In genomic region chr1:145959333-145959732, GRCh38 we compare ENCODE assay signal across 10 cellular contexts. TPM values are rescaled to one million over a fixed set of nuclear protein-coding genes. Genes with fewer than 3 reads are reported as not detected.
DNase-seq lines count a peak whose midpoint lies in the region; ATAC-seq and TF ChIP-seq lines count a peak whose summit lies in the region.
"Had no signal": no experiment of that assay in that cellular context is flagged by ENCODE, and none has a peak within 500 bp of the region (broad histone marks: within the 10 kb centered on the region; RNA-seq: fewer than 3 reads in every experiment).

No MANE protein-coding gene starts in this region.

- CTCF ChIA-PET in CD4-positive, alpha-beta T cell (lab: Charles Lee): interaction anchor here (2.1 kb wide), 1 partner anchor 17 kb away, joined by 11 read pairs; no protein-coding TSS in a partner anchor

- H3K27ac ChIP-seq in CD4-positive, alpha-beta T cell (ENCODE audit: low read depth, low read length): peak overlapping the region; percentile 11
- peak overlapping the region; percentile 96 to 97 for H3K27ac ChIP-seq in ascending aorta
- no peak overlapping the region for H3K27ac ChIP-seq in brain microvascular endothelial cell

- H3K4me3 ChIP-seq in ascending aorta: no peak overlapping the region
- no peak overlapping the region for H3K4me3 ChIP-seq in brain microvascular endothelial cell (ENCODE audit: low read depth, low read length)

- no peak for DNase-seq in CD4-positive, alpha-beta T cell
- DNase-seq in HFFc6: no peak
- no peak for DNase-seq in ascending aorta (ENCODE audit: low spot score in 2 of 2)
- DNase-seq in neural crest cell (ENCODE audit: low read depth, low spot score): no peak
- no peak for DNase-seq in NCI-H1694 treated with DMSO at 0.1 percent for 48 hours (lab: John Stamatoyannopoulos, UW)
- no peak for DNase-seq in brain microvascular endothelial cell
- DNase-seq in superior temporal gyrus (ENCODE audit: extremely low spot score): no peak
- DNase-seq in NCI-H510A (lab: John Stamatoyannopoulos, UW): no peak
- DNase-seq: NCI-H2081, OCI-M1 had no signal

- POLR2A ChIA-PET in CD4-positive, alpha-beta T cell (lab: Charles Lee): interaction anchor here (1.5 to 8.8 kb wide), 10 partner anchors 12 to 114 kb away, joined by 3 to 213 read pairs (median 38); partner anchors contain the start of genes NUDT17, PEX11B, PIAS3 and RBM8A

- H3K9me3 ChIP-seq in CD4-positive, alpha-beta T cell (ENCODE audit: control insufficient read depth, low read length): no peaks in the 10 kb centered on the region
- H3K9me3 ChIP-seq in ascending aorta: no peaks in the 10 kb centered on the region

- in situ Hi-C loops in brain microvascular endothelial cell (cut with HindIII; ENCODE audit: low pct_ligation_motif_present, low sequenced_read_pairs): no loop called here

- H3K27me3 Mint-ChIP-seq in CD4-positive, alpha-beta T cell: no peaks in the 10 kb centered on the region
- H3K27me3 Mint-ChIP-seq in HFFc6 (ENCODE audit: insufficient read depth) (peaks cover 3% of the 10 kb centered on the region), neural crest cell (ENCODE audit: low read depth) (peaks cover 44% of the 10 kb centered on the region)

- H3K4me3 Mint-ChIP-seq in CD4-positive, alpha-beta T cell: peak overlapping the region; percentile 96
- peak overlapping the region; percentile 92; the same call in 1 of the 2 replicates for H3K4me3 Mint-ChIP-seq in HFFc6
- H3K4me3 Mint-ChIP-seq in neural crest cell: peak overlapping the region; percentile 90

- no peaks in the 10 kb centered on the region for H3K36me3 ChIP-seq in ascending aorta
- no peaks in the 10 kb centered on the region for H3K36me3 ChIP-seq in brain microvascular endothelial cell (replicated peaks)

- peaks cover 17% of the 10 kb centered on the region for H3K36me3 Mint-ChIP-seq in CD4-positive, alpha-beta T cell (ENCODE audit: low read depth)
- no peaks in the 10 kb centered on the region for H3K36me3 Mint-ChIP-seq in HFFc6 (ENCODE audit: low read depth)
- no peaks in the 10 kb centered on the region for H3K36me3 Mint-ChIP-seq in neural crest cell (ENCODE audit: low read depth)

- peaks cover 23 to 57% of the 10 kb centered on the region in 2 donors for H3K4me1 ChIP-seq in ascending aorta

- intact Hi-C loops in CD4-positive, alpha-beta T cell (cut with DNase I, micrococcal nuclease): loop anchor here (2.0 to 5.0 kb wide), 3 partner anchors 42 to 1583 kb away; partner anchors contain the start of genes PEX11B (in 2 of the 2), BCL9 (in 1 of the 2) and PIAS3 (in 1 of the 2)
- intact Hi-C loops in ascending aorta (cut with DNase I): no loop called here

- no peak for TF ChIP-seq CTCF in CD4-positive, alpha-beta T cell (IDR thresholded peaks at IDR 0.05)
- TF ChIP-seq CTCF in HFFc6 (IDR thresholded peaks at IDR 0.05) (no peak), ascending aorta (IDR thresholded peaks at IDR 0.05) (no peak), neural crest cell (conservative IDR thresholded peaks at IDR 0.05) (no peak), brain microvascular endothelial cell (IDR thresholded peaks at IDR 0.05; ENCODE audit: low read depth, low read length, missing control alignments) (no peak)

- no peaks in the 10 kb centered on the region for H3K27me3 ChIP-seq in CD4-positive, alpha-beta T cell (ENCODE audit: control insufficient read depth, insufficient read depth, low read length)
- no peaks in the 10 kb centered on the region for H3K27me3 ChIP-seq in ascending aorta
- no peaks in the 10 kb centered on the region for H3K27me3 ChIP-seq in brain microvascular endothelial cell (replicated peaks)

- H3K9me3 Mint-ChIP-seq in CD4-positive, alpha-beta T cell: no peaks in the 10 kb centered on the region
- no peaks in the 10 kb centered on the region for H3K9me3 Mint-ChIP-seq in HFFc6
- no peaks in the 10 kb centered on the region for H3K9me3 Mint-ChIP-seq in neural crest cell

- ATAC-seq in CD4-positive, alpha-beta T cell (ENCODE audit: poor library complexity): no peak

- peak overlapping the region; percentile 87 for H3K27ac Mint-ChIP-seq in CD4-positive, alpha-beta T cell
- peak overlapping the region; percentile 14 for H3K27ac Mint-ChIP-seq in HFFc6
- H3K27ac Mint-ChIP-seq in neural crest cell (ENCODE audit: unreplicated experiment): no peak overlapping the region

- peaks cover 79% of the 10 kb centered on the region for H3K4me1 Mint-ChIP-seq in CD4-positive, alpha-beta T cell (ENCODE audit: low read depth)
- peaks cover 76% of the 10 kb centered on the region for H3K4me1 Mint-ChIP-seq in HFFc6 (ENCODE audit: low read depth)
- H3K4me1 Mint-ChIP-seq in neural crest cell: peaks cover 74% of the 10 kb centered on the region

RNA-seq across cellular contexts. Expression of gene LIX1L, which starts 1.5 kb away (rescaled TPM):
- 10 to 100 TPM; 21.4 to 21.5 TPM for total RNA-seq in CD4-positive, alpha-beta T cell
- total RNA-seq in HFFc6 (2021; fragmentation: NEBNext Ultra II Directional; extraction: Animal tissue kit (Norgen Biotek cat#: 25700)): 10 to 100 TPM; 51.0 to 59.6 (median 56.1) TPM
- 44.0 TPM for total RNA-seq in ascending aorta
- total RNA-seq in neural crest cell: 36.0 and 37.5 TPM in 2 replicates

RNA-seq across cellular contexts. Expression of gene ANKRD34A, which starts 5.0 kb away (rescaled TPM):
- total RNA-seq in CD4-positive, alpha-beta T cell: under 1 TPM; 0.42 to 0.47 TPM
- 10 to 100 TPM in 3 of 6 experiments, 1 to 10 TPM in 3; 8.1 to 14.9 (median 10.2) TPM for total RNA-seq in HFFc6 (2021; fragmentation: NEBNext Ultra II Directional; extraction: Animal tissue kit (Norgen Biotek cat#: 25700))
- 13.6 TPM for total RNA-seq in ascending aorta
- total RNA-seq in neural crest cell: 0.49 and 1.2 TPM in 2 replicates

RNA-seq across cellular contexts. Expression of gene POLR3GL, which starts 5.2 kb away (rescaled TPM):
- total RNA-seq in CD4-positive, alpha-beta T cell: 10 to 100 TPM; 17.2 to 17.8 TPM
- 10 to 100 TPM; 23.5 to 29.3 (median 26.2) TPM for total RNA-seq in HFFc6 (2021; fragmentation: NEBNext Ultra II Directional; extraction: Animal tissue kit (Norgen Biotek cat#: 25700))
- 22.9 TPM for total RNA-seq in ascending aorta
- total RNA-seq in neural crest cell: 14.6 and 15.5 TPM in 2 replicates

RNA-seq across cellular contexts. Expression of gene RBM8A, which starts 32.0 kb away (rescaled TPM):
- total RNA-seq in CD4-positive, alpha-beta T cell: 100 to 1,000 TPM; 126 to 134 TPM
- 100 to 1,000 TPM; 135 to 166 (median 157) TPM for total RNA-seq in HFFc6 (2021; fragmentation: NEBNext Ultra II Directional; extraction: Animal tissue kit (Norgen Biotek cat#: 25700))
- total RNA-seq in ascending aorta (48.9 TPM), neural crest cell (273 and 285 TPM in 2 replicates)

RNA-seq across cellular contexts. Expression of gene TXNIP, which starts 37.0 kb away (rescaled TPM):
- total RNA-seq in CD4-positive, alpha-beta T cell: 1,000 to 10,000 TPM; 1,317 to 1,358 TPM
- 10 to 100 TPM; 49.2 to 78.0 (median 59.5) TPM for total RNA-seq in HFFc6 (2021; fragmentation: NEBNext Ultra II Directional; extraction: Animal tissue kit (Norgen Biotek cat#: 25700))
- total RNA-seq in ascending aorta: 877 TPM
- 83.5 and 90.8 TPM in 2 replicates for total RNA-seq in neural crest cell
